1 cellular context compared by ENCODE assay signal in the genomic region with DNA sequence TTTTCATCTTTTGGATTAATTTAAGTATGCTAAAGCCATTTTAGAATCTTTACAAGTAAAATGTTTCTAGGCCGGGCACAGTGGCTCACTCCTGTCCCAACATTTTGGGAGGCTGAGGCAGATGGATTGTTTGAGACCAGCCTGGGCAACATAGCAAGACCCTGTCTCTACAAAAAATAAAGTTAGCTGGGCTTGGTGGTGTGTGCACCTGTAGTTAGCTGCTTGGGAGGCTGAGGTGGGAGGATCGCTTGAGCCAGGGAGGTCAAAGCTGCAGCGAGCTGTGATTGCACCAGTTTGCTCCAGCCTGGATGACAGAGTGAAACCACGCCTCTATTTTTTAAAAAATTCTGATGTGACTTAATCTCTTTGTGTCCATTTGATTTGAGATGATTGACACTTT.
TF ChIP-seq lines count a peak whose summit lies in the region.

No MANE protein-coding gene starts in this region.

TF ChIP-seq in H1, 55 proteins besides CTCF, POLR2A, EP300 and RAD21:
- TF ChIP-seq KDM1A (IDR thresholded peaks at IDR 0.05; ENCODE audit: borderline replicate concordance, low read length) (peak; percentile 41; the same call in 1 of the 2 replicates), EZH2 (IDR thresholded peaks at IDR 0.05; ENCODE audit: low read depth, low read length, severe bottlenecking) (no peak)
